Comparison of ENCODE assay signal across 1 cellular context in the genomic region with DNA sequence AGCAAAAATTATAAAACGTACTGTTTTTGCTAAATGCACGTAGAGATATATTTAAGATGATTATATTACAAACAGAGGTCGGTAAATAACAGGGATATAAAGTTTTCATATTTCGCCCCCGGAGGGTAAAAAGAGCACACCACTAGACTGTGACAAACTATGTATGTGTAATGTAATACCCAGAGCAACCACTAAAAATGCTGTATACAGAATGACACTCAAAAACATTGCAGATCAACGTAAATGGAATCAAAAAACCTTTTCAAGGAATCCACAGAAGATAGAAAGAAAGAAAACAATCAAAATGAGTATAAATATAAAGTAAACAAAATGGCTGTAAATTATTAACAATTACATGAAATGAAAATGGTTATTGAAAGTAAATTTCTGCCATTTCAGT.
TF ChIP-seq lines count a peak whose summit lies in the region.

No MANE protein-coding gene starts in this region.

TF ChIP-seq in HepG2, 621 proteins besides CTCF, POLR2A, EP300 and RAD21:
- TF ChIP-seq FOSL1 (CRISPR knock-in tag; IDR thresholded peaks at IDR 0.05; ENCODE audit: borderline replicate concordance) (no peak), SUZ12 (IDR thresholded peaks at IDR 0.05; ENCODE audit: low read depth, low read length) (no peak), HHEX (CRISPR knock-in tag; IDR thresholded peaks at IDR 0.05) (no peak), DNMT1 (CRISPR knock-in tag; IDR thresholded peaks at IDR 0.05) (no peak), ZNF274 (CRISPR knock-in tag; IDR thresholded peaks at IDR 0.05) (no peak), BATF2 (CRISPR knock-in tag; IDR thresholded peaks at IDR 0.05) (no peak), TAF1 (CRISPR knock-in tag; IDR thresholded peaks at IDR 0.05) (no peak), ZBTB1 (CRISPR knock-in tag; IDR thresholded peaks at IDR 0.05; ENCODE audit: borderline replicate concordance) (no peak), ZSCAN20 (CRISPR knock-in tag; IDR thresholded peaks at IDR 0.05; ENCODE audit: borderline replicate concordance) (no peak), MLX (CRISPR knock-in tag; IDR thresholded peaks at IDR 0.05) (no peak), ZNF704 (CRISPR knock-in tag; IDR thresholded peaks at IDR 0.05; ENCODE audit: borderline replicate concordance) (no peak), DPF2 (CRISPR knock-in tag; IDR thresholded peaks at IDR 0.05; ENCODE audit: borderline replicate concordance, low read depth) (no peak), HOXA9 (CRISPR knock-in tag; IDR thresholded peaks at IDR 0.05; ENCODE audit: borderline replicate concordance) (no peak)
- TF ChIP-seq, protein P1, sequence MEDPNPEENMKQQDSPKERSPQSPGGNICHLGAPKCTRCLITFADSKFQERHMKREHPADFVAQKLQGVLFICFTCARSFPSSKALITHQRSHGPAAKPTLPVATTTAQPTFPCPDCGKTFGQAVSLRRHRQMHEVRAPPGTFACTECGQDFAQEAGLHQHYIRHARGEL (CRISPR knock-in tag; IDR thresholded peaks at IDR 0.05) = no peak
